In genomic region chr4:95580226-95580625, GRCh38 we compare ENCODE assay signal across 13 cellular contexts. TPM values are rescaled to one million over a fixed set of nuclear protein-coding genes. Genes with fewer than 3 reads are reported as not detected.
A peak's percentile ranks its signal among the peaks of the same experiment; 100 is the strongest.
DNase-seq lines count a peak whose midpoint lies in the region; ATAC-seq and TF ChIP-seq lines count a peak whose summit lies in the region.
"Had no signal": no experiment of that assay in that cellular context is flagged by ENCODE, and none has a peak within 500 bp of the region (broad histone marks: within the 10 kb centered on the region; RNA-seq: fewer than 3 reads in every experiment).

No MANE protein-coding gene starts in this region.

- H4K20me1 ChIP-seq in H9 (ENCODE audit: control insufficient read depth, insufficient read depth, insufficient read length), result no peaks in the 10 kb centered on the region

- H3K4me1 Mint-ChIP-seq in H9, result peaks cover 4 to 7% of the 10 kb centered on the region in 2 experiments; a peak in 3 of 4 replicates
- peaks cover 4% of the 10 kb centered on the region for H3K4me1 Mint-ChIP-seq in WTC11

- no peak overlapping the region for H2BK120ac ChIP-seq in H9 (ENCODE audit: low read depth, low read length, poor library complexity, severe bottlenecking)
- no peak overlapping the region for H2BK120ac ChIP-seq in mesenchymal stem cell (ENCODE audit: low read depth, low read length)

- H3K27ac Mint-ChIP-seq in H9 (no peak overlapping the region; a peak in 1 of 7 replicates), WTC11 (no peak overlapping the region)
- H3K27ac Mint-ChIP-seq: CD4-positive, alpha-beta T cell had no signal

- no peaks in the 10 kb centered on the region for H3K79me2 ChIP-seq in H9 (ENCODE audit: insufficient read depth, low read length)

- no peak overlapping the region for H4K5ac ChIP-seq in H9 (ENCODE audit: insufficient read length, low read depth, low read length)

- H3T11ph ChIP-seq in H9 (ENCODE audit: low read length), result no peak overlapping the region

- H3K27me3 ChIP-seq in H9 (ENCODE audit: insufficient read depth, low read length) (no peaks in the 10 kb centered on the region), mesenchymal stem cell (ENCODE audit: control insufficient read depth in 1 of 2, insufficient read depth in 1 of 2, low read length in 2 of 2) (no peaks in the 10 kb centered on the region)

- no peak overlapping the region for H3K4me3 ChIP-seq in mesenchymal stem cell (ENCODE audit: insufficient read depth in 1 of 2, low read depth in 1 of 2, low read length in 2 of 2)

- H3K27ac ChIP-seq in H9 (ENCODE audit: insufficient read length, low read depth, low read length) (no peak overlapping the region), mesenchymal stem cell (ENCODE audit: low read length, poor library complexity, severe bottlenecking) (no peak overlapping the region)
- H3K27ac ChIP-seq: C4-2B had no signal

- H2BK20ac ChIP-seq in H9 (ENCODE audit: low read depth, low read length, poor library complexity, severe bottlenecking), result no peak overlapping the region

- H2BK12ac ChIP-seq in H9 (ENCODE audit: insufficient read length, low read depth, low read length), result no peak overlapping the region
- no peak overlapping the region for H2BK12ac ChIP-seq in mesenchymal stem cell (ENCODE audit: low read length in 2 of 2)

- no peak overlapping the region for H4K8ac ChIP-seq in H9 (replicated peaks; ENCODE audit: insufficient read length, low read depth, low read length)
- H4K8ac ChIP-seq in mesenchymal stem cell (ENCODE audit: low read length), result no peak overlapping the region

- H3K4me2 ChIP-seq in H9 (ENCODE audit: insufficient read depth, insufficient read length, low read length), result no peak overlapping the region
- no peak overlapping the region for H3K4me2 ChIP-seq in mesenchymal stem cell (ENCODE audit: low read length, poor library complexity, severe bottlenecking)

- CTCF ChIA-PET in WTC11 (lab: Charles Lee), result interaction anchor here (0.7 to 1.1 kb wide), 2 partner anchors 20 to 69 kb away, joined by 3 read pairs; no protein-coding TSS in a partner anchor

- H3K9me3 Mint-ChIP-seq in H9, result peaks cover 29 to 37% of the 10 kb centered on the region in 2 experiments
- peaks cover 49% of the 10 kb centered on the region for H3K9me3 Mint-ChIP-seq in WTC11

- H3K79me1 ChIP-seq in H9 (ENCODE audit: insufficient read depth, low read depth, low read length, poor library complexity, severe bottlenecking), result no peaks in the 10 kb centered on the region
- no peaks in the 10 kb centered on the region for H3K79me1 ChIP-seq in mesenchymal stem cell (replicated peaks; ENCODE audit: low read length, poor library complexity, severe bottlenecking)

- H2BK15ac ChIP-seq in H9 (ENCODE audit: low read depth, low read length) (no peak overlapping the region), mesenchymal stem cell (ENCODE audit: low read depth, poor library complexity, severe bottlenecking) (no peak overlapping the region)

- H3K36me3 ChIP-seq in mesenchymal stem cell (ENCODE audit: control insufficient read depth in 1 of 2, insufficient read depth in 2 of 2, low read depth in 1 of 2, low read length in 2 of 2), result no peaks in the 10 kb centered on the region

- no peaks in the 10 kb centered on the region for H3K9me3 ChIP-seq in H9 (ENCODE audit: control insufficient read depth, low read depth, low read length)
- H3K9me3 ChIP-seq in mesenchymal stem cell (ENCODE audit: control insufficient read depth, low read length), result peaks cover 6% of the 10 kb centered on the region

- no peak overlapping the region for H3K56ac ChIP-seq in H9 (ENCODE audit: insufficient read length, low read depth, low read length)

- H3K23me2 ChIP-seq in H9 (ENCODE audit: insufficient read length, low read depth, low read length, poor library complexity, severe bottlenecking), result no peaks in the 10 kb centered on the region

- H3K4ac ChIP-seq in H9 (ENCODE audit: low read depth, low read length), result no peak overlapping the region
- no peak overlapping the region for H3K4ac ChIP-seq in mesenchymal stem cell (ENCODE audit: low read depth in 1 of 2, low read length in 2 of 2)

- no peak; the same call in 2 of the 3 replicates for TF ChIP-seq CTCF in H9 (conservative IDR thresholded peaks at IDR 0.05)
- TF ChIP-seq CTCF in WTC11 (IDR thresholded peaks at IDR 0.05), result no peak

- no peak overlapping the region for H3K4me3 Mint-ChIP-seq in H9
- H3K4me3 Mint-ChIP-seq in WTC11, result no peak overlapping the region
- H3K4me3 Mint-ChIP-seq: CD4-positive, alpha-beta T cell had no signal

- no peak overlapping the region for H3K14ac ChIP-seq in H9 (ENCODE audit: insufficient read depth, low read length)
- H3K14ac ChIP-seq in mesenchymal stem cell (ENCODE audit: low read length in 2 of 2), result no peak overlapping the region

- no peak overlapping the region for H3K18ac ChIP-seq in H9 (ENCODE audit: insufficient read length, low read depth, low read length)
- H3K18ac ChIP-seq in mesenchymal stem cell (ENCODE audit: low read depth in 1 of 2, low read length in 2 of 2), result no peak overlapping the region

- DNase-seq in H9 (peak; percentile 51), WTC11 (ENCODE audit: low spot score) (peak; percentile 16), mesenchymal stem cell (no peak), medulla oblongata (ENCODE audit: extremely low spot score) (no peak)
- DNase-seq: ACHN; Caco-2; CD4-positive, alpha-beta T cell; HCEC 1CT; IMR-90 had no signal

- no peak overlapping the region for H4K91ac ChIP-seq in H9 (ENCODE audit: insufficient read length, low read depth, low read length)
- peak overlapping the region; percentile 39 for H4K91ac ChIP-seq in mesenchymal stem cell (ENCODE audit: low read length)

- ATAC-seq in WTC11, result peak; percentile 34
- no peak for ATAC-seq in HG03139 (IDR thresholded peaks at IDR 0.05; ENCODE audit: unreplicated experiment)
- no peak for ATAC-seq in HG03025 (IDR thresholded peaks at IDR 0.05; ENCODE audit: low FRiP score, unreplicated experiment)

- WGBS in H9 (ENCODE audit: extremely low coverage, insufficient read length, low lambda C conversion rate), result no CpG with 5 or more reads among the region's 8 CpGs
- 83% methylated on average over 8 of the region's 8 CpGs for WGBS in mesenchymal stem cell

- H3K23ac ChIP-seq in H9 (ENCODE audit: insufficient read length, low read depth, low read length), result no peak overlapping the region
- no peak overlapping the region for H3K23ac ChIP-seq in mesenchymal stem cell (ENCODE audit: low read length in 2 of 2)

- H2AFZ ChIP-seq in H9 (ENCODE audit: low read length) (no peak overlapping the region), mesenchymal stem cell (ENCODE audit: low read depth, low read length) (no peak overlapping the region)

- POLR2A ChIA-PET in WTC11 (lab: Charles Lee), result no interaction called here

- H2BK5ac ChIP-seq in H9 (ENCODE audit: insufficient read length, low read length) (no peak overlapping the region), mesenchymal stem cell (ENCODE audit: low read depth, low read length, poor library complexity, severe bottlenecking) (no peak overlapping the region)

- no peaks in the 10 kb centered on the region; the same call in 1 of the 2 replicates for H3K27me3 Mint-ChIP-seq in H9 (ENCODE audit: low read depth)
- no peaks in the 10 kb centered on the region; the same call in 1 of the 2 replicates for H3K27me3 Mint-ChIP-seq in WTC11 (ENCODE audit: low read depth)
- H3K27me3 Mint-ChIP-seq: CD4-positive, alpha-beta T cell had no signal

- H2AK5ac ChIP-seq in H9 (ENCODE audit: insufficient read length, low read length) (no peak overlapping the region), mesenchymal stem cell (ENCODE audit: low read length, severe bottlenecking) (no peak overlapping the region)

- H3K4me1 ChIP-seq in H9 (ENCODE audit: insufficient read depth, low read length) (no peaks in the 10 kb centered on the region), mesenchymal stem cell (ENCODE audit: control insufficient read depth, insufficient read depth, low read depth, low read length) (no peaks in the 10 kb centered on the region)
- H3K4me1 ChIP-seq: Caco-2 had no signal

- H3K36me3 Mint-ChIP-seq in H9 (ENCODE audit: insufficient read depth in 1 of 3, low read depth in 3 of 3) (peaks cover 9 to 25% (median 21%) of the 10 kb centered on the region in 3 experiments), WTC11 (peaks cover 29% of the 10 kb centered on the region)

- H3K9ac ChIP-seq in H9 (ENCODE audit: extremely low read depth, insufficient read length, low read length), result no peak overlapping the region
- no peak overlapping the region for H3K9ac ChIP-seq in mesenchymal stem cell (ENCODE audit: low read length)

TF ChIP-seq in WTC11, 78 proteins besides CTCF, POLR2A, EP300 and RAD21 (continues in another document):
- no peak for TF ChIP-seq CREM (CRISPR knock-in tag; IDR thresholded peaks at IDR 0.05)
- no peak for TF ChIP-seq CDX4 (CRISPR knock-in tag; IDR thresholded peaks at IDR 0.05; ENCODE audit: borderline replicate concordance)
- TF ChIP-seq ETV6 (CRISPR knock-in tag; IDR thresholded peaks at IDR 0.05), result no peak
- no peak for TF ChIP-seq ZNF512 (CRISPR knock-in tag; IDR thresholded peaks at IDR 0.05; ENCODE audit: borderline replicate concordance)
- TF ChIP-seq ZNF263 (CRISPR knock-in tag; IDR thresholded peaks at IDR 0.05; ENCODE audit: low read depth), result no peak
- no peak for TF ChIP-seq ZNF219 (CRISPR knock-in tag; IDR thresholded peaks at IDR 0.05; ENCODE audit: borderline replicate concordance)
- 0 out of 2 replicates have a peak, but pooled peaks have one; percentile 27 for TF ChIP-seq FOXK1 (CRISPR knock-in tag; IDR thresholded peaks at IDR 0.05)

RNA-seq across cellular contexts. Expression of gene UNC5C, which starts 31.5 kb away (rescaled TPM):
- total RNA-seq in H9 (2021) (not detected in 2 replicates), WTC11 (2021) (0.25 to 1.0 TPM (median 0.30 TPM) in 3 replicates)
- polyA plus RNA-seq in mesenchymal stem cell (2013, experiment 1 of 2), result 14.9 TPM
- polyA plus RNA-seq in mesenchymal stem cell (2013, experiment 2 of 2), result 14.1 TPM
- total RNA-seq: Caco-2; CD4-positive, alpha-beta T cell had no signal
- polyA plus RNA-seq: BJ had no signal

Comparison
In these comparisons a context has a peak if more than half of its experiments do, and no peak if none do; other contexts are left out.
1. DNase-seq: peak in H9 (single experiment) and WTC11 (single experiment); none in mesenchymal stem cell (single experiment) and medulla oblongata (single experiment).